Comparison of ENCODE assay signal across 1 cellular context in genomic region chr1:21060523-21060922, GRCh38.
TF ChIP-seq lines count a peak whose summit lies in the region.

No MANE protein-coding gene starts in this region.

TF ChIP-seq in HEK293, 187 proteins besides CTCF, POLR2A, EP300 and RAD21 (continued from another document):
- no peak for TF ChIP-seq ZNF621 (tag by site-specific recombination; IDR thresholded peaks at IDR 0.05)
- TF ChIP-seq ZNF280D (tag by site-specific recombination; IDR thresholded peaks at IDR 0.05) = no peak
- TF ChIP-seq ZNF791 (tag by site-specific recombination; IDR thresholded peaks at IDR 0.05) = no peak
- TF ChIP-seq ZBTB49 (tag by site-specific recombination; IDR thresholded peaks at IDR 0.05; ENCODE audit: low read depth) = no peak
TF ChIP-seq in HEK293: peak in this region for 2.
